ENCODE assay signal across 30 cellular contexts in the genomic region with DNA sequence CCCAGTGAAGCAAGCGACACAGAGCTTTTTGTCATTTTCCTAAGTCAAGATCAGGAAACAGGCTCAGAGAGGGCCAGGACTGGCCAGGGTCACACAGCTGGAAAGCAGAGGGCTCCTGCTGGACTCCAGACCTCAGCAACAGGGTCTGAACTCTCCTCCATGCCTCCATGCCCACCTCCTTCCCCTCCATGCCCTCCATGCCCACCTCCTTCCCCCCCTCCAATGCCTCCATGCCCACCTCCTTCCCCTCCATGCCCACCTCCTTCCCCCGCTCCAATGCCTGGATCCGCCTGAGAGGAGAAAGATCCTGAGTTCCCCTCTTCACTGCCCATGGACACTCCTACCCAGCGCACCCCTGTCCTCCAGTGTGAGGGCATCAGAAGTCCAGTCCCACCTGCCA.
"Had no signal": no experiment of that assay in that cellular context is flagged by ENCODE, and none has a peak within 500 bp of the region (broad histone marks: within the 10 kb centered on the region; RNA-seq: fewer than 3 reads in every experiment).

No MANE protein-coding gene starts in this region.

- H3K4me1 Mint-ChIP-seq: activated CD4-positive, alpha-beta memory T cell treated with anti-CD3 and anti-CD28 coated beads, Interleukin-2, amount 10 ng/mL, durations not matched to agents 7 days and 5 days; activated CD8-positive, alpha-beta memory T cell treated with anti-CD3 and anti-CD28 coated beads, Interleukin-2, amount 10 ng/mL, durations not matched to agents 7 days and 5 days had no signal

- ATAC-seq: activated CD8-positive, alpha-beta memory T cell treated with anti-CD3 and anti-CD28 coated beads, Interleukin-2, amount 10 ng/mL, durations not matched to agents 7 days and 5 days; activated naive CD4-positive, alpha-beta T cell treated with anti-CD3 and anti-CD28 coated beads, Interleukin-2, amount 50 U/mL, for 72 hours; activated naive CD8-positive, alpha-beta T cell treated with anti-CD3 and anti-CD28 coated beads, Interleukin-2, amount 50 U/mL, for 24 hours had no signal

- H3K27ac Mint-ChIP-seq: activated CD4-positive, alpha-beta memory T cell treated with anti-CD3 and anti-CD28 coated beads, Interleukin-2, amount 10 ng/mL, durations not matched to agents 7 days and 5 days; activated CD8-positive, alpha-beta memory T cell treated with anti-CD3 and anti-CD28 coated beads, Interleukin-2, amount 10 ng/mL, durations not matched to agents 7 days and 5 days; activated naive CD4-positive, alpha-beta T cell treated with anti-CD3 and anti-CD28 coated beads, Interleukin-2, amount 50 U/mL, for 72 hours; activated naive CD8-positive, alpha-beta T cell treated with anti-CD3 and anti-CD28 coated beads, Interleukin-2, amount 50 U/mL, for 24 hours had no signal

- H2AFZ ChIP-seq: PC-9 had no signal

- H3K27ac ChIP-seq: cardiac muscle cell, PC-9, SJCRH30, SK-N-MC, WERI-Rb-1 had no signal

- H3K36me3 ChIP-seq: cardiac muscle cell, SJCRH30, WERI-Rb-1 had no signal

- H3K4me3 Mint-ChIP-seq: activated CD4-positive, alpha-beta memory T cell treated with anti-CD3 and anti-CD28 coated beads, Interleukin-2, amount 10 ng/mL, durations not matched to agents 7 days and 5 days; activated CD8-positive, alpha-beta memory T cell treated with anti-CD3 and anti-CD28 coated beads, Interleukin-2, amount 10 ng/mL, durations not matched to agents 7 days and 5 days; activated naive CD8-positive, alpha-beta T cell treated with anti-CD3 and anti-CD28 coated beads, Interleukin-2, amount 50 U/mL, for 24 hours had no signal

- H3K36me3 Mint-ChIP-seq: activated CD8-positive, alpha-beta memory T cell treated with anti-CD3 and anti-CD28 coated beads, Interleukin-2, amount 10 ng/mL, durations not matched to agents 7 days and 5 days; activated naive CD4-positive, alpha-beta T cell treated with anti-CD3 and anti-CD28 coated beads, Interleukin-2, amount 50 U/mL, for 72 hours had no signal

- H3K4me2 ChIP-seq: PC-9 had no signal

- H3K9me3 Mint-ChIP-seq: activated CD4-positive, alpha-beta memory T cell treated with anti-CD3 and anti-CD28 coated beads, Interleukin-2, amount 10 ng/mL, durations not matched to agents 7 days and 5 days; activated naive CD4-positive, alpha-beta T cell treated with anti-CD3 and anti-CD28 coated beads, Interleukin-2, amount 50 U/mL, for 72 hours; activated naive CD8-positive, alpha-beta T cell treated with anti-CD3 and anti-CD28 coated beads, Interleukin-2, amount 50 U/mL, for 24 hours had no signal

- H3K4me1 ChIP-seq: SJCRH30 had no signal

- H3K9me3 ChIP-seq: SJCRH30 had no signal

- DNase-seq: activated CD4-positive, alpha-beta memory T cell treated with anti-CD3 and anti-CD28 coated beads, Interleukin-2, amount 10 ng/mL, durations not matched to agents 7 days and 5 days; activated CD4-positive, alpha-beta T cell treated with anti-CD3 and anti-CD28 coated beads for 1 hour; activated CD4-positive, alpha-beta T cell treated with anti-CD3 and anti-CD28 coated beads for 48 hours; activated CD4-positive, CD25-positive, alpha-beta regulatory T cell; activated CD8-positive, alpha-beta memory T cell treated with anti-CD3 and anti-CD28 coated beads for 24 hours; activated CD8-positive, alpha-beta memory T cell treated with anti-CD3 and anti-CD28 coated beads, Interleukin-2, amount 10 ng/mL, durations not matched to agents 7 days and 5 days; activated CD8-positive, alpha-beta memory T cell treated with anti-CD3 and anti-CD28 coated beads, Interleukin-2, amount 50 U/mL, for 48 hours; activated effector memory CD4-positive, alpha-beta T cell treated with anti-CD3 and anti-CD28 coated beads, Interleukin-2, amount 50 U/mL, for 16 hours; activated naive CD4-positive, alpha-beta T cell treated with Interleukin-2 at 50 U/mL for 16 hours; activated naive CD8-positive, alpha-beta T cell treated with anti-CD3 and anti-CD28 coated beads, Interleukin-2, amount 50 U/mL, for 24 hours; activated T-cell treated with anti-CD3 and anti-CD28 coated beads, Interleukin-2, amount 50 U/mL, for 48 hours; anterior cingulate cortex; MM.1S; MV-4-11; NCI-H1092; NCI-H1436 treated with DMSO at 0.1 percent for 48 hours; NCI-H1694 treated with DMSO at 0.1 percent for 48 hours; NCI-H2029; NCI-H345; NCI-H510A; NCI-H526; NCI-H748 treated with DMSO at 0.1 percent for 48 hours; PC-9; SHP77; SJCRH30; T1000; WERI-Rb-1 had no signal

- H3K4me3 ChIP-seq: cardiac muscle cell, PC-9, SJCRH30, SK-N-MC had no signal
